Comparison of ENCODE assay signal across 13 cellular contexts in the genomic region with DNA sequence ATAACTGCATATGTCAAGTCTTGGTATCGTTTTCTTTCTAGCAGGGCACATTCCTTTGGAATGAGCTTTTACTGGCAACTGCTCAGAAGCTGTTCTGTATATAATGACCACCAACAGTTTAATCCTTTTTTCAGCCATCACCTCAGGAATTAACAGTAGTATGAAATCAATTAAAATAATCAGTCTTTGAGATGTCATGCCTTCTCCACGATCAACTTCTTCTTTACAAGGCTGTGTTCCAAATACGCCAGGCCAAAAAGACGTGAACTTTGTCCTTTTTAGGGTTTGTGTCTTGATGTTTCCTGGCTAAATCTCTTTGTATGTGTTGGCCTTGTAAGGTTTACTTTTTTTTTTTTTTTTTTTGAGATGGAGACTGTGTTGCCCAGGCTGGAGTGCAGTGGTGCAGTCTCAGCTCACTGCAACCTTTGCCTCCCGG. TPM values are rescaled to one million over a fixed set of nuclear protein-coding genes. Genes with fewer than 3 reads are reported as not detected.
DNase-seq lines count a peak whose midpoint lies in the region; ATAC-seq, FAIRE-seq and TF ChIP-seq lines count a peak whose summit lies in the region.
"Had no signal": no experiment of that assay in that cellular context is flagged by ENCODE, and none has a peak within 500 bp of the region (broad histone marks: within the 10 kb centered on the region; RNA-seq: fewer than 3 reads in every experiment).

No MANE protein-coding gene starts in this region.

- peak; percentile 36 for FAIRE-seq in H54 (lab: Jason Lieb, UNC)
- FAIRE-seq: endometrium had no signal

- H3K4me1 Mint-ChIP-seq in type B pancreatic cell (ENCODE audit: unreplicated experiment), result peaks cover 27% of the 10 kb centered on the region
- H3K4me1 Mint-ChIP-seq in progenitor cell of endocrine pancreas (ENCODE audit: low read depth), result peaks cover 1% of the 10 kb centered on the region

- H3K4me3 Mint-ChIP-seq in type B pancreatic cell (no peak overlapping the region), progenitor cell of endocrine pancreas (ENCODE audit: low read depth) (no peak overlapping the region)
- H3K4me3 Mint-ChIP-seq: activated naive CD8-positive, alpha-beta T cell treated with anti-CD3 and anti-CD28 coated beads, Interleukin-2, amount 50 U/mL, for 24 hours had no signal

- DNase-seq in H54 (ENCODE audit: insufficient read length, low spot score) (no peak), fibroblast of the aortic adventitia (ENCODE audit: low read depth) (peak; percentile 87), type B pancreatic cell (ENCODE audit: extremely low spot score, unreplicated experiment) (no peak), progenitor cell of endocrine pancreas (ENCODE audit: low spot score, unreplicated experiment) (no peak)
- no peak for DNase-seq in activated naive CD4-positive, alpha-beta T cell treated with anti-CD3 and anti-CD28 coated beads, Interleukin-2, amount 50 U/mL, for 16 hours
- DNase-seq: activated naive CD8-positive, alpha-beta T cell treated with anti-CD3 and anti-CD28 coated beads, Interleukin-2, amount 50 U/mL, for 24 hours; DMS53 had no signal

- H3K9me3 Mint-ChIP-seq in type B pancreatic cell, result no peaks in the 10 kb centered on the region
- H3K9me3 Mint-ChIP-seq in progenitor cell of endocrine pancreas (ENCODE audit: low read depth), result no peaks in the 10 kb centered on the region

- H3K36me3 ChIP-seq in stomach smooth muscle (ENCODE audit: control insufficient read depth in 2 of 2, insufficient read depth in 2 of 2, low read length in 2 of 2), result peaks cover 0 to 6% of the 10 kb centered on the region in 2 donors

- TF ChIP-seq CTCF in fibroblast of the aortic adventitia (IDR thresholded peaks at IDR 0.05; ENCODE audit: insufficient read depth, low read length) (no peak), type B pancreatic cell (conservative IDR thresholded peaks at IDR 0.05) (no peak), progenitor cell of endocrine pancreas (IDR thresholded peaks at IDR 0.05; ENCODE audit: unreplicated experiment) (no peak)

- H3K27me3 Mint-ChIP-seq in type B pancreatic cell, result no peaks in the 10 kb centered on the region
- no peaks in the 10 kb centered on the region for H3K27me3 Mint-ChIP-seq in progenitor cell of endocrine pancreas
- H3K27me3 Mint-ChIP-seq: activated naive CD8-positive, alpha-beta T cell treated with anti-CD3 and anti-CD28 coated beads, Interleukin-2, amount 50 U/mL, for 24 hours had no signal

- H3K36me3 Mint-ChIP-seq in type B pancreatic cell, result peaks cover 7% of the 10 kb centered on the region
- peaks cover 4% of the 10 kb centered on the region for H3K36me3 Mint-ChIP-seq in progenitor cell of endocrine pancreas (ENCODE audit: insufficient read depth)

- no peak for TF ChIP-seq POLR2A in H54 (IDR thresholded peaks at IDR 0.05; ENCODE audit: low read depth, low read length)

- no peaks in the 10 kb centered on the region for H3K27me3 ChIP-seq in stomach smooth muscle (ENCODE audit: control insufficient read depth in 1 of 2, insufficient read depth in 2 of 2, low read length in 2 of 2)
- H3K27me3 ChIP-seq: tibial nerve had no signal

- peaks cover 15% of the 10 kb centered on the region for H3K4me1 ChIP-seq in stomach smooth muscle (ENCODE audit: control insufficient read depth, insufficient read depth, low read length)

- H3K27ac ChIP-seq in stomach smooth muscle (ENCODE audit: low read length), result peak overlapping the region; percentile 64
- H3K27ac ChIP-seq: skin epidermis, tibial nerve had no signal

- H3K27ac Mint-ChIP-seq in type B pancreatic cell (no peak overlapping the region), progenitor cell of endocrine pancreas (no peak overlapping the region)

- H3K9me3 ChIP-seq in stomach smooth muscle (ENCODE audit: control insufficient read depth in 2 of 2, low read length in 2 of 2), result no peaks in the 10 kb centered on the region
- H3K9me3 ChIP-seq: tibial nerve had no signal

- H3K4me3 ChIP-seq in fibroblast of the aortic adventitia (ENCODE audit: low read depth, low read length), result no peak overlapping the region
- no peak overlapping the region for H3K4me3 ChIP-seq in stomach smooth muscle (ENCODE audit: low read length in 2 of 2)
- H3K4me3 ChIP-seq: skin epidermis, tibial nerve had no signal

- ATAC-seq in SK-N-SH treated with all-trans-retinoic acid at 6 μM for 48 hours, result peak; percentile 97
- ATAC-seq in GM21381 (IDR thresholded peaks at IDR 0.05; ENCODE audit: unreplicated experiment), result no peak
- ATAC-seq: activated naive CD8-positive, alpha-beta T cell treated with anti-CD3 and anti-CD28 coated beads, Interleukin-2, amount 50 U/mL, for 24 hours had no signal

- H3K9ac ChIP-seq in stomach smooth muscle (ENCODE audit: low read length in 2 of 2), result peak overlapping the region in 1 of 2 donors; percentile 43

TF ChIP-seq in SK-N-SH treated with all-trans-retinoic acid at 6 μM for 48 hours, 23 proteins besides CTCF, POLR2A, EP300 and RAD21:
- TF ChIP-seq ISL1 (CRISPR knock-in tag; IDR thresholded peaks at IDR 0.05) (0 out of 2 replicates have a peak, but pooled peaks have one; percentile 32), TCF4 (CRISPR knock-in tag; IDR thresholded peaks at IDR 0.05; ENCODE audit: borderline replicate concordance) (no peak)
- TF ChIP-seq, protein P1, sequence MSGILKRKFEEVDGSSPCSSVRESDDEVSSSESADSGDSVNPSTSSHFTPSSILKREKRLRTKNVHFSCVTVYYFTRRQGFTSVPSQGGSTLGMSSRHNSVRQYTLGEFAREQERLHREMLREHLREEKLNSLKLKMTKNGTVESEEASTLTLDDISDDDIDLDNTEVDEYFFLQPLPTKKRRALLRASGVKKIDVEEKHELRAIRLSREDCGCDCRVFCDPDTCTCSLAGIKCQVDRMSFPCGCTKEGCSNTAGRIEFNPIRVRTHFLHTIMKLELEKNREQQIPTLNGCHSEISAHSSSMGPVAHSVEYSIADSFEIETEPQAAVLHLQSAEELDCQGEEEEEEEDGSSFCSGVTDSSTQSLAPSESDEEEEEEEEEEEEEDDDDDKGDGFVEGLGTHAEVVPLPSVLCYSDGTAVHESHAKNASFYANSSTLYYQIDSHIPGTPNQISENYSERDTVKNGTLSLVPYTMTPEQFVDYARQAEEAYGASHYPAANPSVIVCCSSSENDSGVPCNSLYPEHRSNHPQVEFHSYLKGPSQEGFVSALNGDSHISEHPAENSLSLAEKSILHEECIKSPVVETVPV (CRISPR knock-in tag; IDR thresholded peaks at IDR 0.05), result no peak

RNA-seq across cellular contexts. Expression of a gene that starts 54.9 kb away (rescaled TPM):
- total RNA-seq in fibroblast of the aortic adventitia (ENCODE audit: low replicate concordance) (34.6 and 46.2 TPM in 2 replicates), type B pancreatic cell (ENCODE audit: low replicate concordance) (38.1 and 53.7 TPM in 2 replicates), progenitor cell of endocrine pancreas (47.2 and 49.0 TPM in 2 replicates)
